In the genomic region with DNA sequence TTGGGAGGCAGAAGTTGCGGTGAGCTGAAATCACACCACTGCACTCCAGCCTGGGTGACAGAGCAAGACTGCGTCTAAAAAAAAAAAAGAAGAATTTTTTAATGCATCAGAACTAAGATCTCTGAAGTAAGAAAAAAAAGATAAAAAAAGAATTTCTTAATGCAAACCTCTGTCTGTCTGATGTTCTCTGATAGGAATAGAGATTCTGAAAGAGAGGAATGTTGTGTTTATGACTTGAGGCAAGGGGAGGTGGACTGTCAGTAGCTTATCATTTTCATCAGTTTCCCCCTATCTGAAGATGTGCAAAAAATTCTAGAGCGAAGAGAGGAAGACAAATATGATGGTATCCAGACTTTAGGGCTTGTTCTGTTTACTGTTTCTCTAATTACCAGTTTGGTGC, we compare ENCODE assay signal across 25 cellular contexts.
"Had no signal": no experiment of that assay in that cellular context is flagged by ENCODE, and none has a peak within 500 bp of the region (broad histone marks: within the 10 kb centered on the region; RNA-seq: fewer than 3 reads in every experiment).

No MANE protein-coding gene starts in this region.

- H3K9me3 ChIP-seq: stomach, suprapubic skin, testis, thoracic aorta, thyroid gland, tibial artery, tibial nerve, transverse colon, upper lobe of left lung, upper lobe of right lung, uterus, vagina had no signal

- H3K36me3 ChIP-seq: stomach, suprapubic skin, thoracic aorta, thyroid gland, tibial artery, tibial nerve, transverse colon, upper lobe of left lung, upper lobe of right lung, uterus, vagina had no signal

- H3K27me3 ChIP-seq: testis, thyroid gland, tibial nerve, uterus, vagina had no signal

- DNase-seq: stimulated activated CD4-positive, alpha-beta T cell treated with anti-CD3 and anti-CD28 coated beads, Interleukin-2, amount 100 ng/mL, for 48 hours; stimulated activated CD4-positive, alpha-beta T cell treated with anti-CD3 and anti-CD28 coated beads, Interleukin-4, amount 100 ng/mL, for 1 hour; stimulated activated CD4-positive, alpha-beta T cell treated with anti-CD3 and anti-CD28 coated beads, Interleukin-4, amount 100 ng/mL, for 24 hours; stimulated activated CD4-positive, alpha-beta T cell treated with anti-CD3 and anti-CD28 coated beads, Interleukin-4, amount 100 ng/mL, for 4 hours; stimulated activated CD8-positive, alpha-beta memory T cell treated with anti-CD3 and anti-CD28 coated beads, Interleukin-4, amount 100 ng/mL, for 48 hours; stimulated activated naive B cell treated with anti-CD40 and anti-IgM and Interleukin-4, amounts not matched to agents 10 μg/mL and 1 μg/mL and 100 μg/mL, for 72 hours; stimulated activated naive CD4-positive, alpha-beta T cell; stimulated activated naive CD4-positive, alpha-beta T cell treated with Interleukin-2 at 50 U/mL for 16 hours; stimulated activated naive CD8-positive, alpha-beta T cell treated with anti-CD3 and anti-CD28 coated beads, Interleukin-15, amount 100 ng/mL, for 72 hours; stimulated activated naive CD8-positive, alpha-beta T cell treated with anti-CD3 and anti-CD28 coated beads, Interleukin-15, Interleukin-2, amounts not matched to agents 100 U/mL and 50 U/mL, for 24 hours; stomach; substantia nigra; testis; thyroid gland; tibial artery; transverse colon; upper lobe of left lung; upper lobe of right lung; uterus had no signal

- H3K4me3 ChIP-seq: stomach, suprapubic skin, testis, thoracic aorta, thyroid gland, tibial artery, tibial nerve, transverse colon, upper lobe of left lung, upper lobe of right lung, uterus, vagina had no signal

- ATAC-seq: stimulated activated effector memory CD8-positive, alpha-beta T cell treated with anti-CD3 and anti-CD28 coated beads, Interleukin-12 subunit alpha, Interleukin-12 subunit beta, amount 100 ng/mL, for 72 hours; stimulated activated memory B cell treated with anti-CD40 and anti-IgM and Interleukin-4, amounts not matched to agents 10 μg/mL and 1 μg/mL and 100 μg/mL, for 72 hours; stimulated activated naive B cell treated with anti-CD40 and anti-IgM and Interleukin-4, amounts not matched to agents 10 μg/mL and 1 μg/mL and 100 μg/mL, for 72 hours; stimulated activated naive CD8-positive, alpha-beta T cell treated with anti-CD3 and anti-CD28 coated beads, Interleukin-15, amount 100 ng/mL, for 72 hours; stimulated activated naive CD8-positive, alpha-beta T cell treated with anti-CD3 and anti-CD28 coated beads, Interleukin-15, Interleukin-2, amounts not matched to agents 100 U/mL and 50 U/mL, for 24 hours; upper lobe of right lung had no signal

- H3K4me1 ChIP-seq: suprapubic skin, testis, thyroid gland, tibial artery, tibial nerve, upper lobe of left lung, upper lobe of right lung, uterus, vagina had no signal

- H3K27ac ChIP-seq: stomach, suprapubic skin, testis, thoracic aorta, thyroid gland, tibial artery, tibial nerve, transverse colon, upper lobe of left lung, upper lobe of right lung, uterus, vagina had no signal
